In the genomic region with DNA sequence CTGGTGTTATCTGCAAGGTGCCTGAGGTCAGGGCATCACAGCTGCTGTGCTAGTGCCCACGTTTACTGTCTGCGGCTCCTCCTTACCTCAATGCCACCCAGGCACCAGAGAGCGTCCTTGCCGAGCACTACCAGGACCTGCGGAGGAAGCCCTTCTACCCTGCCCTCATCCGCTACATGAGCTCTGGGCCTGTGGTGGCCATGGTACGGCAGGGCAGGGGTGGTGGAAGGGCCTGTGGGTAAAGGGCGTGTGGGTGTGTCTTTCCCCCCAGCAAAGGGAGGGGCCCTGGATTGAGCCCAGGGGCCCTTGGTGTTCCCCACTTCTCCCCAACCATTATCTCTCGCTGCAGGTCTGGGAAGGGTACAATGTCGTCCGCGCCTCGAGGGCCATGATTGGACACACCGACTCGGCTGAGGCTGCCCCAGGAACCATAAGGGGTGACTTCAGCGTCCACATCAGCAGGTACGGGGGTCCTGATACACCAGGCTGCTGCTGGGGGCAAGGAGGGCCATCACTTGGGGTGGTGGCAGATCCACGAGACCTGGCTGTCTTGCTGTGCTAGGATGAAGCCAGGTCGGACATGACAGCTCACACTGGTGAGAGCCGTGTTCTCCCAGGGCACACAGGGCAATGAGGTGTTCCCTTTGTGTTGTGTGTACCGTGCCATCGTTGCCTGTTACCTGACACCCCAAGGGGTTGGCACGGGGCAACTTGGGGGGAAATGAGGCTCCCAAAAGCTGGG, we compare ENCODE assay signal across 14 cellular contexts. TPM values are rescaled to one million over a fixed set of nuclear protein-coding genes. Genes with fewer than 3 reads are reported as not detected.
DNase-seq lines count a peak whose midpoint lies in the region; ATAC-seq, FAIRE-seq and TF ChIP-seq lines count a peak whose summit lies in the region.
"Had no signal": no experiment of that assay in that cellular context is flagged by ENCODE, and none has a peak within 500 bp of the region (broad histone marks: within the 10 kb centered on the region; RNA-seq: fewer than 3 reads in every experiment).

No MANE protein-coding gene starts in this region.

- no peaks in the 10 kb centered on the region for H3K9me3 Mint-ChIP-seq in CD8-positive, alpha-beta T cell
- H3K9me3 Mint-ChIP-seq in HFFc6 = no peaks in the 10 kb centered on the region
- no peaks in the 10 kb centered on the region for H3K9me3 Mint-ChIP-seq in nephron progenitor cell

- no peak for ATAC-seq in CD8-positive, alpha-beta T cell
- ATAC-seq in HG02623 (IDR thresholded peaks at IDR 0.05; ENCODE audit: unreplicated experiment) = no peak
- ATAC-seq in activated CD4-positive, CD25-positive, alpha-beta regulatory T cell treated with anti-CD3 and anti-CD28 coated beads, Interleukin-2, amount 50 U/mL, for 24 hours = no peak
- ATAC-seq: heart right ventricle had no signal

- no peak for TF ChIP-seq CTCF in CD8-positive, alpha-beta T cell (IDR thresholded peaks at IDR 0.05)
- no peak for TF ChIP-seq CTCF in HFFc6 (IDR thresholded peaks at IDR 0.05)
- no peak for TF ChIP-seq CTCF in nephron progenitor cell (IDR thresholded peaks at IDR 0.05)

- H3K9ac ChIP-seq in adipocyte (ENCODE audit: low read length) = peak overlapping the region; percentile 95
- H3K9ac ChIP-seq: SK-N-SH had no signal

- DNase-seq in CD8-positive, alpha-beta T cell = no peak
- DNase-seq in HFFc6 = no peak
- no peak for DNase-seq in adipocyte (ENCODE audit: low read depth)
- DNase-seq in nephron progenitor cell = no peak
- DNase-seq in GM19239 (ENCODE audit: insufficient read length, low spot score) = no peak
- no peak for DNase-seq in middle frontal gyrus (ENCODE audit: extremely low spot score, low spot score)
- DNase-seq: central memory CD4-positive, alpha-beta T cell; heart right ventricle; NK-92 treated with Interleukin-12 subunit alpha and Interleukin-12 subunit beta, amount 100 ng/mL, for 24 hours; SK-N-SH had no signal

- FAIRE-seq in GM19239 (lab: Jason Lieb, UNC) = no peak

- POLR2A ChIA-PET in CD8-positive, alpha-beta T cell (lab: Charles Lee) = interaction anchor here (0.6 to 3.4 kb wide), 3 partner anchors 13 to 35 kb away, joined by 3 to 38 read pairs (median 3); partner anchors contain the start of gene PGAP6

- H3K4me3 ChIP-seq in CD8-positive, alpha-beta T cell (ENCODE audit: low read depth, low read length) = no peak overlapping the region
- no peak overlapping the region for H3K4me3 ChIP-seq in adipocyte (ENCODE audit: low read length)
- H3K4me3 ChIP-seq: tibial nerve had no signal

- intact Hi-C loops in CD8-positive, alpha-beta T cell (cut with DNase I, micrococcal nuclease) = loop anchor here (2.0 to 5.0 kb wide), 3 partner anchors 165 to 238 kb away; partner anchors contain the start of genes FAM234A (in 1 of the 2) and METTL26 (in 1 of the 2)

- H3K36me3 ChIP-seq in CD8-positive, alpha-beta T cell (ENCODE audit: insufficient read depth, low read length) = no peaks in the 10 kb centered on the region
- peaks cover 15% of the 10 kb centered on the region for H3K36me3 ChIP-seq in adipocyte (ENCODE audit: control insufficient read depth, insufficient read depth, low read length, severe bottlenecking)
- H3K36me3 ChIP-seq: tibial nerve had no signal

- CTCF ChIA-PET in CD8-positive, alpha-beta T cell (lab: Charles Lee) = interaction anchor here (1.4 kb wide), 1 partner anchor 18 kb away, joined by 3 read pairs; the partner anchor contains the start of gene PGAP6

- peaks cover 20% of the 10 kb centered on the region for H3K4me1 Mint-ChIP-seq in CD8-positive, alpha-beta T cell (ENCODE audit: low read depth)
- H3K4me1 Mint-ChIP-seq in HFFc6 (ENCODE audit: low read depth) (peaks cover 19% of the 10 kb centered on the region), nephron progenitor cell (peaks cover 31% of the 10 kb centered on the region)

- H3K27ac Mint-ChIP-seq in CD8-positive, alpha-beta T cell = no peak overlapping the region
- H3K27ac Mint-ChIP-seq in HFFc6 (no peak overlapping the region), nephron progenitor cell (no peak overlapping the region)

- no peaks in the 10 kb centered on the region for H3K27me3 Mint-ChIP-seq in CD8-positive, alpha-beta T cell (ENCODE audit: low read depth)
- H3K27me3 Mint-ChIP-seq in HFFc6 (ENCODE audit: insufficient read depth) = peaks cover 6% of the 10 kb centered on the region; the same call in 1 of the 2 replicates
- peaks cover 3% of the 10 kb centered on the region for H3K27me3 Mint-ChIP-seq in nephron progenitor cell (ENCODE audit: low read depth, poor library complexity)

- H3K27me3 ChIP-seq in CD8-positive, alpha-beta T cell (ENCODE audit: insufficient read depth, low read length) = no peaks in the 10 kb centered on the region
- no peaks in the 10 kb centered on the region for H3K27me3 ChIP-seq in adipocyte (replicated peaks; ENCODE audit: control insufficient read depth, insufficient read depth, low read length)
- H3K27me3 ChIP-seq: heart right ventricle, tibial nerve had no signal

- H3K9me3 ChIP-seq in CD8-positive, alpha-beta T cell (ENCODE audit: low read length) = no peaks in the 10 kb centered on the region
- H3K9me3 ChIP-seq in adipocyte (ENCODE audit: control insufficient read depth, low read length) = no peaks in the 10 kb centered on the region
- H3K9me3 ChIP-seq: heart right ventricle, SK-N-SH, tibial nerve had no signal

- peak overlapping the region; percentile 54 for H3K4me3 Mint-ChIP-seq in CD8-positive, alpha-beta T cell
- 0 out of 2 replicates have a peak overlapping the region, but pooled peaks have one; percentile 30 for H3K4me3 Mint-ChIP-seq in HFFc6
- peak overlapping the region; percentile 49 for H3K4me3 Mint-ChIP-seq in nephron progenitor cell

- H3K36me3 Mint-ChIP-seq in CD8-positive, alpha-beta T cell = no peaks in the 10 kb centered on the region
- peaks cover 8% of the 10 kb centered on the region for H3K36me3 Mint-ChIP-seq in HFFc6 (ENCODE audit: low read depth)
- H3K36me3 Mint-ChIP-seq in nephron progenitor cell (ENCODE audit: low read depth) = peaks cover 4% of the 10 kb centered on the region

- no peak overlapping the region for H3K27ac ChIP-seq in CD8-positive, alpha-beta T cell (ENCODE audit: low read depth, low read length)
- H3K27ac ChIP-seq: epithelial cell of prostate had no signal

- peaks cover 20% of the 10 kb centered on the region for H3K4me1 ChIP-seq in CD8-positive, alpha-beta T cell (ENCODE audit: insufficient read depth, low read length)
- H3K4me1 ChIP-seq in adipocyte (ENCODE audit: control insufficient read depth, insufficient read depth, low read length) = peaks cover 27% of the 10 kb centered on the region

RNA-seq across cellular contexts. Expression of gene DECR2, which starts 2.2 kb away (rescaled TPM):
- total RNA-seq in CD8-positive, alpha-beta T cell = 1 to 10 TPM; 6.1 to 7.9 TPM
- total RNA-seq in HFFc6 (2021; fragmentation: NEBNext Ultra II Directional; extraction: Animal tissue kit (Norgen Biotek cat#: 25700)) = 10 to 100 TPM; 14.0 to 20.3 (median 16.0) TPM

RNA-seq across cellular contexts. Expression of gene NME4, which starts 2.5 kb away (rescaled TPM):
- 10 to 100 TPM; 22.2 to 22.3 TPM for total RNA-seq in CD8-positive, alpha-beta T cell
- total RNA-seq in HFFc6 (2021; fragmentation: NEBNext Ultra II Directional; extraction: Animal tissue kit (Norgen Biotek cat#: 25700)) = 100 to 1,000 TPM; 153 to 276 (median 158) TPM

RNA-seq across cellular contexts. Expression of gene PGAP6, which starts 17.7 kb away (rescaled TPM):
- 10 to 100 TPM; 57.9 to 60.8 TPM for total RNA-seq in CD8-positive, alpha-beta T cell
- 10 to 100 TPM; 50.6 to 69.7 (median 59.7) TPM for total RNA-seq in HFFc6 (2021; fragmentation: NEBNext Ultra II Directional; extraction: Animal tissue kit (Norgen Biotek cat#: 25700))

RNA-seq across cellular contexts. Expression of gene RAB11FIP3, which starts 26.0 kb away (rescaled TPM):
- 10 to 100 TPM; 26.4 to 27.5 TPM for total RNA-seq in CD8-positive, alpha-beta T cell
- total RNA-seq in HFFc6 (2021; fragmentation: NEBNext Ultra II Directional; extraction: Animal tissue kit (Norgen Biotek cat#: 25700)) = 10 to 100 TPM; 30.3 to 36.9 (median 33.9) TPM

RNA-seq across cellular contexts. Expression of gene MRPL28, which starts 29.1 kb away (rescaled TPM):
- total RNA-seq in CD8-positive, alpha-beta T cell = 10 to 100 TPM; 16.7 to 17.4 TPM
- total RNA-seq in HFFc6 (2021; fragmentation: NEBNext Ultra II Directional; extraction: Animal tissue kit (Norgen Biotek cat#: 25700)) = 100 to 1,000 TPM; 105 to 131 (median 129) TPM

Comparison
In these comparisons a context has a peak if more than half of its experiments do, and no peak if none do; other contexts are left out.
1. RNA of gene NME4, which starts 2.5 kb away (total RNA-seq): 153 to 276 TPM in HFFc6; 22.2 to 22.3 TPM in CD8-positive, alpha-beta T cell; every median in the first group is over 4 times any median in the second.
2. Peak in every context shown above with its lines, with median percentiles within 50 percentile points of each other: H3K4me3 Mint-ChIP-seq.